ENCODE assay signal across 8 cellular contexts in genomic region chr19:48319647-48320537, GRCh38. TPM values are rescaled to one million over a fixed set of nuclear protein-coding genes. Genes with fewer than 3 reads are reported as not detected.
DNase-seq lines count a peak whose midpoint lies in the region; ATAC-seq and TF ChIP-seq lines count a peak whose summit lies in the region.

No MANE protein-coding gene starts in this region.

- BruUV-seq in Caco-2 (replicated peaks; lab: Mats Ljungman, UMichigan) = no TSS peak

- no peaks in the 10 kb centered on the region for H3K9me2 ChIP-seq in neural cell (ENCODE audit: insufficient read depth, low read length)

- H3K9ac ChIP-seq in neural cell (ENCODE audit: low read length) = no peak overlapping the region
- no peak overlapping the region for H3K9ac ChIP-seq in subcutaneous abdominal adipose tissue (ENCODE audit: low read length in 5 of 5)

- CTCF ChIA-PET in Caco-2 (lab: Charles Lee) = interaction anchor here (0.5 to 1.6 kb wide), 8 partner anchors 14 to 269 kb away, joined by 3 to 31 read pairs (median 5); partner anchors contain the start of genes KDELR1, SYNGR4 and TMEM143

- H3K4me2 ChIP-seq in neural cell (ENCODE audit: low read length) = no peak overlapping the region

- intact Hi-C loops in Caco-2 (cut with micrococcal nuclease; ENCODE audit: unreplicated experiment) = loop anchor here (2.0 to 10.0 kb wide), 4 partner anchors 42 to 125 kb away; partner anchors contain the start of genes GRWD1, KDELR1, SYNGR4 and TMEM143

- TF ChIP-seq POLR2A in Peyer's patch (IDR thresholded peaks at IDR 0.05) = no peak

- peaks cover 24% of the 10 kb centered on the region for H3K36me3 Mint-ChIP-seq in Caco-2 (ENCODE audit: insufficient read depth, unreplicated experiment)

- H3K4me3 ChIP-seq in Caco-2 (ENCODE audit: low read depth, low read length) = no peak overlapping the region
- H3K4me3 ChIP-seq in Peyer's patch = no peak overlapping the region
- H3K4me3 ChIP-seq in fibroblast of the aortic adventitia (ENCODE audit: low read depth, low read length) = no peak overlapping the region
- no peak overlapping the region for H3K4me3 ChIP-seq in neural cell (ENCODE audit: low read length)
- H3K4me3 ChIP-seq in subcutaneous abdominal adipose tissue (ENCODE audit: low read depth in 1 of 5, low read length in 5 of 5) = no peak overlapping the region

- no peaks in the 10 kb centered on the region for H3F3A ChIP-seq in neural cell (ENCODE audit: insufficient read depth, low read length, poor library complexity, severe bottlenecking)

- no peaks in the 10 kb centered on the region for H3K27me3 ChIP-seq in Caco-2 (replicated peaks; ENCODE audit: control insufficient read depth, insufficient read depth, low read length)
- no peaks in the 10 kb centered on the region for H3K27me3 ChIP-seq in Peyer's patch
- H3K27me3 ChIP-seq in neural cell (ENCODE audit: insufficient read depth, low read depth, low read length) = no peaks in the 10 kb centered on the region
- H3K27me3 ChIP-seq in subcutaneous abdominal adipose tissue (ENCODE audit: control insufficient read depth in 5 of 5, insufficient read depth in 4 of 5, low read length in 5 of 5) = no peaks in the 10 kb centered on the region

- TF ChIP-seq CTCF in Caco-2 (IDR thresholded peaks at IDR 0.05; ENCODE audit: insufficient read depth in 1 of 2, low read depth in 1 of 2, low read length in 1 of 2, severe bottlenecking in 1 of 2, unreplicated experiment in 1 of 2) = peak; percentile 84 to 91
- TF ChIP-seq CTCF in Peyer's patch (IDR thresholded peaks at IDR 0.05) = peak; percentile 70 to 91 (median 84)
- TF ChIP-seq CTCF in fibroblast of the aortic adventitia (IDR thresholded peaks at IDR 0.05; ENCODE audit: insufficient read depth, low read length) = peak; percentile 86
- peak; percentile 11 for TF ChIP-seq CTCF in neural cell (IDR thresholded peaks at IDR 0.05; ENCODE audit: poor library complexity, severe bottlenecking)

- H3K4me3 Mint-ChIP-seq in Caco-2 (ENCODE audit: unreplicated experiment) = peak overlapping the region; percentile 96

- ATAC-seq in GM21529 (IDR thresholded peaks at IDR 0.05; ENCODE audit: unreplicated experiment) = no peak

- H3K4me1 Mint-ChIP-seq in Caco-2 (ENCODE audit: low read depth, unreplicated experiment) = peaks cover 19% of the 10 kb centered on the region

- no peaks in the 10 kb centered on the region for H3K9me3 Mint-ChIP-seq in Caco-2 (ENCODE audit: unreplicated experiment)

- H3K9me3 ChIP-seq in Caco-2 (no peaks in the 10 kb centered on the region), Peyer's patch (no peaks in the 10 kb centered on the region), neural cell (ENCODE audit: low read length) (no peaks in the 10 kb centered on the region), subcutaneous abdominal adipose tissue (ENCODE audit: control insufficient read depth in 5 of 5, low read length in 5 of 5) (no peaks in the 10 kb centered on the region)

- no peaks in the 10 kb centered on the region for H4K20me1 ChIP-seq in neural cell (ENCODE audit: insufficient read depth)

- peak overlapping the region; percentile 95 for H3K27ac Mint-ChIP-seq in Caco-2 (ENCODE audit: unreplicated experiment)

- no peaks in the 10 kb centered on the region for H3K79me2 ChIP-seq in neural cell (replicated peaks; ENCODE audit: insufficient read depth, low read length)

- no peaks in the 10 kb centered on the region for H3K36me3 ChIP-seq in Caco-2 (ENCODE audit: control insufficient read depth, insufficient read depth, low read length)
- no peaks in the 10 kb centered on the region for H3K36me3 ChIP-seq in Peyer's patch
- H3K36me3 ChIP-seq in neural cell (ENCODE audit: insufficient read depth, low read length) = no peaks in the 10 kb centered on the region
- H3K36me3 ChIP-seq in subcutaneous abdominal adipose tissue (ENCODE audit: control insufficient read depth in 5 of 5, insufficient read depth in 5 of 5, low read length in 5 of 5) = no peaks in the 10 kb centered on the region

- TF ChIP-seq EP300 in Ishikawa (IDR thresholded peaks at IDR 0.05; ENCODE audit: borderline replicate concordance) = no peak
- TF ChIP-seq EP300 in neural cell (conservative IDR thresholded peaks at IDR 0.05; ENCODE audit: poor library complexity, severe bottlenecking) = no peak

- H3K4me1 ChIP-seq in Caco-2 = peaks cover 17% of the 10 kb centered on the region
- peaks cover 0 to 26% (median 21%) of the 10 kb centered on the region in 4 donors for H3K4me1 ChIP-seq in Peyer's patch
- peaks cover 0 to 30% (median 28%) of the 10 kb centered on the region in 5 donors for H3K4me1 ChIP-seq in subcutaneous abdominal adipose tissue (ENCODE audit: control insufficient read depth in 5 of 5, insufficient read depth in 5 of 5, low read length in 5 of 5)

- DNase-seq in Caco-2 = peak; percentile 87 to 89
- DNase-seq in Peyer's patch = peak; percentile 88 to 94 (median 91)
- peak; percentile 64 to 71 for DNase-seq in activated T-helper 1 cell treated with anti-CD3 and anti-CD28 coated beads, Interleukin-2, amount 50 U/mL, for 16 hours (ENCODE audit: low read depth in 1 of 2, low spot score in 1 of 2)
- DNase-seq in fibroblast of the aortic adventitia (ENCODE audit: low read depth) = peak; percentile 86

- POLR2A ChIA-PET in Caco-2 (lab: Charles Lee) = interaction anchor here (0.5 kb wide), 1 partner anchor 39 kb away, joined by 3 read pairs; no protein-coding TSS in a partner anchor

- TF ChIP-seq RAD21 in Ishikawa (IDR thresholded peaks at IDR 0.05; ENCODE audit: low read depth) = peak; percentile 89
- no peak for TF ChIP-seq RAD21 in neural cell (conservative IDR thresholded peaks at IDR 0.05)

- H3K27ac ChIP-seq in Peyer's patch (peak overlapping the region in 2 of 4 donors; percentile 96 to 98), neural cell (ENCODE audit: low read length) (no peak overlapping the region), subcutaneous abdominal adipose tissue (ENCODE audit: low read depth, low read length) (peak overlapping the region; percentile 85)

- H2AFZ ChIP-seq in neural cell (ENCODE audit: low read depth, low read length) = no peak overlapping the region

- no peaks in the 10 kb centered on the region for H3K27me3 Mint-ChIP-seq in Caco-2 (ENCODE audit: insufficient read depth, unreplicated experiment)

TF ChIP-seq in Ishikawa, 13 proteins besides CTCF, POLR2A, EP300 and RAD21 (continues in another document):
- no peak for TF ChIP-seq TEAD4 (IDR thresholded peaks at IDR 0.05)

TF ChIP-seq in neural cell, 6 proteins besides CTCF, POLR2A, EP300 and RAD21:
- TF ChIP-seq EZH2 (IDR thresholded peaks at IDR 0.05; ENCODE audit: borderline replicate concordance, insufficient read depth, low read length, poor library complexity, severe bottlenecking) = no peak
- TF ChIP-seq REST (IDR thresholded peaks at IDR 0.05; ENCODE audit: borderline replicate concordance) = no peak
- TF ChIP-seq MXI1 (conservative IDR thresholded peaks at IDR 0.05; ENCODE audit: poor library complexity, severe bottlenecking) = no peak
- TF ChIP-seq TAF1 (IDR thresholded peaks at IDR 0.05; ENCODE audit: low read depth) = no peak
- TF ChIP-seq POLR2AphosphoS5 (IDR thresholded peaks at IDR 0.05) = no peak
- no peak for TF ChIP-seq SMC3 (conservative IDR thresholded peaks at IDR 0.05; ENCODE audit: poor library complexity)

RNA-seq across cellular contexts. Expression of gene EMP3, which starts 5.5 kb away (rescaled TPM):
- total RNA-seq in Caco-2 (2022) (6.8 and 11.3 TPM in 2 replicates), Peyer's patch (10 to 100 TPM in 2 of 4 donors, 1 to 10 TPM in 2; 4.7 to 21.5 (median 10.5) TPM), fibroblast of the aortic adventitia (ENCODE audit: low replicate concordance) (93.3 and 369 TPM in 2 replicates)
- not detected in 2 replicates for polyA plus RNA-seq in neural cell
- not detected in 2 replicates for polyA minus RNA-seq in neural cell

RNA-seq across cellular contexts. Expression of gene TMEM143, which starts 43.8 kb away (rescaled TPM):
- 20.4 and 24.4 TPM in 2 replicates for total RNA-seq in Caco-2 (2022)
- total RNA-seq in Peyer's patch = 10 to 100 TPM in 3 of 4 donors, 1 to 10 TPM in 1; 8.6 to 30.5 (median 20.0) TPM
- total RNA-seq in fibroblast of the aortic adventitia (ENCODE audit: low replicate concordance) = 2.2 and 5.0 TPM in 2 replicates
- 4.2 and 11.7 TPM in 2 replicates for polyA plus RNA-seq in neural cell
- polyA minus RNA-seq in neural cell = 8.9 and 17.0 TPM in 2 replicates

RNA-seq across cellular contexts. Expression of gene SYNGR4, which starts 44.3 kb away (rescaled TPM):
- 0.32 TPM in 1 of 2 replicates, not detected in the other for total RNA-seq in Caco-2 (2022)
- total RNA-seq in Peyer's patch = not detected
- total RNA-seq in fibroblast of the aortic adventitia (ENCODE audit: low replicate concordance) = not detected in 2 replicates
- polyA plus RNA-seq in neural cell = not detected in 2 replicates
- not detected in 2 replicates for polyA minus RNA-seq in neural cell

RNA-seq across cellular contexts. Expression of gene ZNF114, which starts 50.0 kb away (rescaled TPM):
- total RNA-seq in Caco-2 (2022) (8.7 and 9.3 TPM in 2 replicates), Peyer's patch (not detected), fibroblast of the aortic adventitia (ENCODE audit: low replicate concordance) (0.08 and 0.54 TPM in 2 replicates)
- polyA plus RNA-seq in neural cell = 1.6 and 4.4 TPM in 2 replicates
- 6.6 and 7.1 TPM in 2 replicates for polyA minus RNA-seq in neural cell

Comparison
In these comparisons a context has a peak if more than half of its experiments do, and no peak if none do; other contexts are left out.
1. CTCF ChIP-seq: peak in every context shown above with its lines; median percentile 88 in Caco-2; 86 in fibroblast of the aortic adventitia; 84 in Peyer's patch; 11 in neural cell.